ENCODE assay signal across 12 cellular contexts in the genomic region with DNA sequence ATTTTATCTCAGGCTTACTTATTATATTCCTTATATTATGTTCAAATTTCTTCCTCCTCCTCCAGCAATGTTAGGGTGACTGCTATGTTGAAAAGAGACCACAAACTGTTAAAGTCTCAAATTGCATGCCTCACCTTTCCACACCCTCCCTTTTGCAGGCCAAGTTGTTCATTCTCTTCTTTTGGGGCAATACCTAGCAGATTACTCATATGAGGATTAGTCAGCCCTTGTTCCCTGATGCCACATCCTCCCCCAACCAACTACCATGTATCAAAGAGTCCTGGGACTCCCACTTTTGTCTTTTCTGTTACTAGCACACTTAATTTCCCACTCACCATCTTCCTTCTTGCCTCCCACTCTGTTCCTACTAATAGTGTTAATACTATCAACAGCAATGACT.
A peak's percentile ranks its signal among the peaks of the same experiment; 100 is the strongest.
DNase-seq lines count a peak whose midpoint lies in the region; ATAC-seq and TF ChIP-seq lines count a peak whose summit lies in the region.
"Had no signal": no experiment of that assay in that cellular context is flagged by ENCODE, and none has a peak within 500 bp of the region (broad histone marks: within the 10 kb centered on the region; RNA-seq: fewer than 3 reads in every experiment).

No MANE protein-coding gene starts in this region.

- TF ChIP-seq EP300 in SK-N-SH (IDR thresholded peaks at IDR 0.05; ENCODE audit: borderline replicate concordance in 1 of 2, low read depth in 1 of 2, low read length in 1 of 2) = peak in 1 of 2 experiments; percentile 85; a peak in 2 of 4 replicates

- H3K4me3 Mint-ChIP-seq in HFFc6 = peak overlapping the region; percentile 41; the same call in 1 of the 2 replicates

- 0 out of 2 replicates have a peak overlapping the region, but pooled peaks have one; percentile 13 for H3K4me2 ChIP-seq in SK-N-SH

- H4K20me1 ChIP-seq in SK-N-SH (ENCODE audit: insufficient read depth) = no peaks in the 10 kb centered on the region

- H3K4me3 ChIP-seq in SK-N-SH (ENCODE audit: low read depth in 2 of 2, low read length in 1 of 2) (no peak overlapping the region), adrenal gland (no peak overlapping the region), mucosa of descending colon (no peak overlapping the region), SJCRH30 (no peak overlapping the region)
- H3K4me3 ChIP-seq: gastrocnemius medialis, transverse colon had no signal

- no peaks in the 10 kb centered on the region for H3K79me2 ChIP-seq in SK-N-SH (ENCODE audit: insufficient read depth)

- CTCF ChIA-PET in SK-N-SH (lab: Yijun Ruan, JAX) = no interaction called here

- H3K27ac Mint-ChIP-seq in HFFc6 = peak overlapping the region; percentile 73

- no peaks in the 10 kb centered on the region for H3K9me2 ChIP-seq in SK-N-SH

- peaks cover 5% of the 10 kb centered on the region; the same call in 1 of the 2 replicates for H3K9me3 Mint-ChIP-seq in HFFc6

- H3K27ac ChIP-seq in SK-N-SH (ENCODE audit: low read depth in 2 of 2, low read length in 1 of 2) (peak overlapping the region in 1 of 2 experiments; percentile 53; a peak in 2 of 4 replicates), adrenal gland (no peak overlapping the region), SJCRH30 (no peak overlapping the region)
- H3K27ac ChIP-seq: gastrocnemius medialis, transverse colon had no signal

- DNase-seq in ELR (ENCODE audit: low read depth) (peak; percentile 93), HFFc6 (peak; percentile 75), SK-N-SH (no peak), iris pigment epithelial cell (ENCODE audit: low read depth) (peak; percentile 83), adrenal gland (no peak), mucosa of descending colon (no peak), SJCRH30 (no peak)
- DNase-seq: DMS79, gastrocnemius medialis, NCI-H2227 treated with DMSO at 0.1 percent for 48 hours, transverse colon had no signal

- peaks cover 8% of the 10 kb centered on the region; the same call in 1 of the 2 replicates for H3K9me3 ChIP-seq in SK-N-SH
- no peaks in the 10 kb centered on the region for H3K9me3 ChIP-seq in adrenal gland (replicated peaks in 1 of 3)
- no peaks in the 10 kb centered on the region for H3K9me3 ChIP-seq in mucosa of descending colon
- H3K9me3 ChIP-seq in SJCRH30 (replicated peaks) = no peaks in the 10 kb centered on the region
- H3K9me3 ChIP-seq: transverse colon had no signal

- H3K9ac ChIP-seq in SK-N-SH = no peak overlapping the region

- 0 out of 4 replicates have a peak, but pooled peaks cover 0 to 6% of the 10 kb centered on the region in 2 experiments for H3K4me1 ChIP-seq in SK-N-SH (ENCODE audit: control insufficient read depth in 1 of 2, insufficient read depth in 2 of 2, low read depth in 1 of 2, low read length in 1 of 2)
- no peaks in the 10 kb centered on the region for H3K4me1 ChIP-seq in adrenal gland (replicated peaks in 1 of 2)
- no peaks in the 10 kb centered on the region for H3K4me1 ChIP-seq in mucosa of descending colon (ENCODE audit: low read depth)
- H3K4me1 ChIP-seq in SJCRH30 = peaks cover 23% of the 10 kb centered on the region
- H3K4me1 ChIP-seq: gastrocnemius medialis, transverse colon had no signal

- POLR2A ChIA-PET in SK-N-SH (lab: Yijun Ruan, JAX) = no interaction called here

- no peaks in the 10 kb centered on the region for H3K36me3 ChIP-seq in SK-N-SH (replicated peaks in 1 of 2; ENCODE audit: control insufficient read depth in 1 of 2, insufficient read depth in 2 of 2, low read length in 1 of 2)
- no peaks in the 10 kb centered on the region for H3K36me3 ChIP-seq in adrenal gland (replicated peaks in 1 of 2)
- H3K36me3 ChIP-seq in mucosa of descending colon (ENCODE audit: low read depth) = no peaks in the 10 kb centered on the region
- H3K36me3 ChIP-seq in SJCRH30 = no peaks in the 10 kb centered on the region
- H3K36me3 ChIP-seq: gastrocnemius medialis, transverse colon had no signal

- H3K4me1 Mint-ChIP-seq in HFFc6 (ENCODE audit: low read depth) = peaks cover 89% of the 10 kb centered on the region

- ATAC-seq in GM21367 (IDR thresholded peaks at IDR 0.05; ENCODE audit: unreplicated experiment) = no peak
- ATAC-seq in mucosa of descending colon = no peak
- ATAC-seq: gastrocnemius medialis had no signal

- H3K36me3 Mint-ChIP-seq in HFFc6 (ENCODE audit: low read depth) = peaks cover 23% of the 10 kb centered on the region

- TF ChIP-seq POLR2A in adrenal gland (IDR thresholded peaks at IDR 0.05) = no peak

- peaks cover 9% of the 10 kb centered on the region for H3F3A ChIP-seq in SK-N-SH (replicated peaks; ENCODE audit: insufficient read depth)

- peak overlapping the region; percentile 7; the same call in 1 of the 2 replicates for H2AFZ ChIP-seq in SK-N-SH (ENCODE audit: low read depth)

- intact Hi-C loops in adrenal gland (cut with DNase I) = no loop called here
- intact Hi-C loops in mucosa of descending colon (cut with DNase I, micrococcal nuclease) = no loop called here

- H3K27me3 Mint-ChIP-seq in HFFc6 (ENCODE audit: insufficient read depth) = no peaks in the 10 kb centered on the region

- no peaks in the 10 kb centered on the region for H3K27me3 ChIP-seq in SK-N-SH (ENCODE audit: insufficient read depth)
- H3K27me3 ChIP-seq in adrenal gland = no peaks in the 10 kb centered on the region
- H3K27me3 ChIP-seq in SJCRH30 = no peaks in the 10 kb centered on the region
- H3K27me3 ChIP-seq: gastrocnemius medialis, transverse colon had no signal

- TF ChIP-seq RAD21 in SK-N-SH (IDR thresholded peaks at IDR 0.05; ENCODE audit: low read length) = no peak

- TF ChIP-seq CTCF in HFFc6 (IDR thresholded peaks at IDR 0.05) = no peak
- no peak for TF ChIP-seq CTCF in SK-N-SH (IDR thresholded peaks at IDR 0.05)
- TF ChIP-seq CTCF in adrenal gland (IDR thresholded peaks at IDR 0.05) = no peak
- no peak for TF ChIP-seq CTCF in mucosa of descending colon (IDR thresholded peaks at IDR 0.05)

TF ChIP-seq in SK-N-SH, 30 proteins besides CTCF, POLR2A, EP300 and RAD21:
- TF ChIP-seq, protein P1, sequence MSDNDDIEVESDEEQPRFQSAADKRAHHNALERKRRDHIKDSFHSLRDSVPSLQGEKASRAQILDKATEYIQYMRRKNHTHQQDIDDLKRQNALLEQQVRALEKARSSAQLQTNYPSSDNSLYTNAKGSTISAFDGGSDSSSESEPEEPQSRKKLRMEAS (IDR thresholded peaks at IDR 0.05; ENCODE audit: low read depth) = peak; percentile 53; the same call in 1 of the 2 replicates
- peak; percentile 91 for TF ChIP-seq JUND (IDR thresholded peaks at IDR 0.05)
- TF ChIP-seq, protein P2, sequence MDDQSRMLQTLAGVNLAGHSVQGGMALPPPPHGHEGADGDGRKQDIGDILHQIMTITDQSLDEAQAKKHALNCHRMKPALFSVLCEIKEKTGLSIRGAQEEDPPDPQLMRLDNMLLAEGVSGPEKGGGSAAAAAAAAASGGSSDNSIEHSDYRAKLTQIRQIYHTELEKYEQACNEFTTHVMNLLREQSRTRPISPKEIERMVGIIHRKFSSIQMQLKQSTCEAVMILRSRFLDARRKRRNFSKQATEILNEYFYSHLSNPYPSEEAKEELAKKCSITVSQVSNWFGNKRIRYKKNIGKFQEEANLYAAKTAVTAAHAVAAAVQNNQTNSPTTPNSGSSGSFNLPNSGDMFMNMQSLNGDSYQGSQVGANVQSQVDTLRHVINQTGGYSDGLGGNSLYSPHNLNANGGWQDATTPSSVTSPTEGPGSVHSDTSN (IDR thresholded peaks at IDR 0.05) = peak; percentile 52; the same call in 1 of the 2 replicates
- TF ChIP-seq TCF12 (IDR thresholded peaks at IDR 0.05) = peak; percentile 78
- TF ChIP-seq NFIC (IDR thresholded peaks at IDR 0.05; ENCODE audit: borderline replicate concordance) = peak; percentile 60; the same call in 1 of the 2 replicates
- no peak for TF ChIP-seq POLR2AphosphoS5 (IDR thresholded peaks at IDR 0.05; ENCODE audit: low read depth, low read length)
- TF ChIP-seq TEAD4 (IDR thresholded peaks at IDR 0.05; ENCODE audit: borderline replicate concordance, insufficient read depth) = 0 out of 2 replicates have a peak, but pooled peaks have one; percentile 67
- peak; percentile 92 for TF ChIP-seq FOSL2 (IDR thresholded peaks at IDR 0.05; ENCODE audit: borderline replicate concordance, low read depth)
- TF ChIP-seq, protein P3, sequence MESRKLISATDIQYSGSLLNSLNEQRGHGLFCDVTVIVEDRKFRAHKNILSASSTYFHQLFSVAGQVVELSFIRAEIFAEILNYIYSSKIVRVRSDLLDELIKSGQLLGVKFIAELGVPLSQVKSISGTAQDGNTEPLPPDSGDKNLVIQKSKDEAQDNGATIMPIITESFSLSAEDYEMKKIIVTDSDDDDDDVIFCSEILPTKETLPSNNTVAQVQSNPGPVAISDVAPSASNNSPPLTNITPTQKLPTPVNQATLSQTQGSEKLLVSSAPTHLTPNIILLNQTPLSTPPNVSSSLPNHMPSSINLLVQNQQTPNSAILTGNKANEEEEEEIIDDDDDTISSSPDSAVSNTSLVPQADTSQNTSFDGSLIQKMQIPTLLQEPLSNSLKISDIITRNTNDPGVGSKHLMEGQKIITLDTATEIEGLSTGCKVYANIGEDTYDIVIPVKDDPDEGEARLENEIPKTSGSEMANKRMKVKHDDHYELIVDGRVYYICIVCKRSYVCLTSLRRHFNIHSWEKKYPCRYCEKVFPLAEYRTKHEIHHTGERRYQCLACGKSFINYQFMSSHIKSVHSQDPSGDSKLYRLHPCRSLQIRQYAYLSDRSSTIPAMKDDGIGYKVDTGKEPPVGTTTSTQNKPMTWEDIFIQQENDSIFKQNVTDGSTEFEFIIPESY (IDR thresholded peaks at IDR 0.05; ENCODE audit: borderline replicate concordance, low read depth) = no peak
- 0 out of 2 replicates have a peak, but pooled peaks have one; percentile 60 for TF ChIP-seq RXRA (IDR thresholded peaks at IDR 0.05; ENCODE audit: borderline replicate concordance, low read depth)

Comparison
In these comparisons a context has a peak if more than half of its experiments do, and no peak if none do; other contexts are left out.
1. DNase-seq: peak in ELR (single experiment), HFFc6 (single experiment) and iris pigment epithelial cell (single experiment); none in SK-N-SH (single experiment), adrenal gland (0 of 7), mucosa of descending colon (0 of 3) and SJCRH30 (0 of 2).